In the genomic region with DNA sequence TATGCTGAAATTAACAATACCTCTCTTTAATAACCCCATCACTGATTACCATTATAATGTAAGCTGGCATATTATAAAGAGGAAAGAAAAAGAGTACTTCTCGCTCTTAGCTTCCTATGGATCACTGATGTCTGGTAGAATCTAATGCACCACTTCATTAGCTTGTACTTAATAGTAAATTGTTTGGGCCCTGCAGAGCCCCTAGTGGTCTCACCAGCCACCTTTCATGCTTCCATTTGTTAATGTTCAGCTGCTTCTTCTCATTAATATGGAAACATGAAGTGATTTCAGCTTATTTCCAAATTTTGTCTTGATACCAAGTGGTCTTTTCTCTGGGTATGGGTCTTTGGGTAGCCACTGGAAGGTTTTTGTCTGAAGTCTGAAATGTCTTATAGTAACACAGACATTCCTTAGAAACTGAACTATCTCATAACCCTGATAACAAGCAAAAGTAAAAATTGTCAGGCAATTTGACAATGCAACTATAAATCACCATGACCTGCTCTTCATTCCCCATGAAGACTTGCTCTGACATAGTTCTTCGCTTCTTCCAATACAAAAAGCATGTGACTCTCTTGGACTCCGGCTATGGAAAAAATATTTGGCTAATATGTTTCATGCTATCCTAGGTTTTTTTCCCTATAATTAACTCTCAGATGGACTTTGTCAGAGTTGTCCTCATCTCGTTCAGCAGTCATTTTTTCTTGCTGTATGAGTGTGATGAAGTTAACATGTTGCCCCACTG, we compare ENCODE assay signal across 11 cellular contexts.
DNase-seq lines count a peak whose midpoint lies in the region; ATAC-seq, FAIRE-seq and TF ChIP-seq lines count a peak whose summit lies in the region.
"Had no signal": no experiment of that assay in that cellular context is flagged by ENCODE, and none has a peak within 500 bp of the region (broad histone marks: within the 10 kb centered on the region; RNA-seq: fewer than 3 reads in every experiment).

No MANE protein-coding gene starts in this region.

- peak; percentile 10 for TF ChIP-seq CTCF in GM06990 (IDR thresholded peaks at IDR 0.05; ENCODE audit: insufficient read depth, low read length, poor library complexity, severe bottlenecking)
- TF ChIP-seq CTCF in LNCAP (IDR thresholded peaks at IDR 0.05): peak; percentile 39; the same call in 1 of the 2 replicates
- no peak for TF ChIP-seq CTCF in bronchial epithelial cell (IDR thresholded peaks at IDR 0.05; ENCODE audit: insufficient read depth, low read length, severe bottlenecking)
- TF ChIP-seq CTCF in neural crest cell (conservative IDR thresholded peaks at IDR 0.05): peak; percentile 50

- no peak for DNase-seq in GM06990 (ENCODE audit: extremely low read depth, insufficient read length)
- peak; percentile 40 for DNase-seq in bronchial epithelial cell (ENCODE audit: low read depth)
- DNase-seq in neural crest cell (ENCODE audit: low read depth, low spot score): no peak
- DNase-seq in GDM1 (lab: John Stamatoyannopoulos, UW): no peak
- no peak for DNase-seq in germinal center (ENCODE audit: low spot score)
- DNase-seq: hypothalamus, SHP77 treated with DMSO at 0.1 percent for 48 hours had no signal

- H3K27me3 Mint-ChIP-seq in neural crest cell (ENCODE audit: low read depth): no peaks in the 10 kb centered on the region

- FAIRE-seq in bronchial epithelial cell (lab: Jason Lieb, UNC): no peak

- no peak overlapping the region for H3K4me3 Mint-ChIP-seq in neural crest cell
- H3K4me3 Mint-ChIP-seq: stimulated activated effector memory CD8-positive, alpha-beta T cell treated with anti-CD3 and anti-CD28 coated beads, Interleukin-12 subunit alpha, Interleukin-12 subunit beta, amount 100 ng/mL, for 72 hours had no signal

- H3K27me3 ChIP-seq in GM06990 (replicated peaks; ENCODE audit: control insufficient read depth, insufficient read depth, low read length) (no peaks in the 10 kb centered on the region), bronchial epithelial cell (ENCODE audit: control insufficient read depth, insufficient read depth, low read length) (no peaks in the 10 kb centered on the region)

- ATAC-seq in HG03196 (IDR thresholded peaks at IDR 0.05; ENCODE audit: unreplicated experiment) (no peak), HG02623 (IDR thresholded peaks at IDR 0.05; ENCODE audit: unreplicated experiment) (no peak)
- ATAC-seq: stimulated activated effector memory CD8-positive, alpha-beta T cell treated with anti-CD3 and anti-CD28 coated beads, Interleukin-12 subunit alpha, Interleukin-12 subunit beta, amount 100 ng/mL, for 72 hours had no signal

- no peaks in the 10 kb centered on the region for H3K9me3 Mint-ChIP-seq in neural crest cell
- H3K9me3 Mint-ChIP-seq: stimulated activated effector memory CD8-positive, alpha-beta T cell treated with anti-CD3 and anti-CD28 coated beads, Interleukin-12 subunit alpha, Interleukin-12 subunit beta, amount 100 ng/mL, for 72 hours had no signal

- H3K27ac Mint-ChIP-seq in neural crest cell (ENCODE audit: unreplicated experiment): no peak overlapping the region
- H3K27ac Mint-ChIP-seq: stimulated activated effector memory CD8-positive, alpha-beta T cell treated with anti-CD3 and anti-CD28 coated beads, Interleukin-12 subunit alpha, Interleukin-12 subunit beta, amount 100 ng/mL, for 72 hours had no signal

- H3K4me1 Mint-ChIP-seq in neural crest cell: peaks cover 20% of the 10 kb centered on the region
- H3K4me1 Mint-ChIP-seq: stimulated activated effector memory CD8-positive, alpha-beta T cell treated with anti-CD3 and anti-CD28 coated beads, Interleukin-12 subunit alpha, Interleukin-12 subunit beta, amount 100 ng/mL, for 72 hours had no signal

- no peaks in the 10 kb centered on the region for H3K36me3 Mint-ChIP-seq in neural crest cell (ENCODE audit: low read depth)
- H3K36me3 Mint-ChIP-seq: stimulated activated effector memory CD8-positive, alpha-beta T cell treated with anti-CD3 and anti-CD28 coated beads, Interleukin-12 subunit alpha, Interleukin-12 subunit beta, amount 100 ng/mL, for 72 hours had no signal

- H3K36me3 ChIP-seq in GM06990 (ENCODE audit: control insufficient read depth, insufficient read depth, low read length) (no peaks in the 10 kb centered on the region), bronchial epithelial cell (ENCODE audit: control insufficient read depth, insufficient read depth, low read length) (no peaks in the 10 kb centered on the region)

- H3K4me3 ChIP-seq in GM06990 (replicated peaks; ENCODE audit: low read depth, low read length): no peak overlapping the region
- no peak overlapping the region for H3K4me3 ChIP-seq in bronchial epithelial cell (ENCODE audit: low read depth, low read length)
